In genomic region chr20:34979366-34980153, GRCh38 we compare ENCODE assay signal across 14 cellular contexts. TPM values are rescaled to one million over a fixed set of nuclear protein-coding genes. Genes with fewer than 3 reads are reported as not detected.
DNase-seq lines count a peak whose midpoint lies in the region; ATAC-seq, FAIRE-seq and TF ChIP-seq lines count a peak whose summit lies in the region.
"Had no signal": no experiment of that assay in that cellular context is flagged by ENCODE, and none has a peak within 500 bp of the region (broad histone marks: within the 10 kb centered on the region; RNA-seq: fewer than 3 reads in every experiment).

No MANE protein-coding gene starts in this region.

- no peaks in the 10 kb centered on the region for H4K20me1 ChIP-seq in H1 (replicated peaks in 1 of 2; ENCODE audit: control insufficient read depth in 1 of 2, insufficient read depth in 2 of 2, low read length in 2 of 2)

- no peak overlapping the region for H3K4me3 Mint-ChIP-seq in natural killer cell treated with Interleukin-12 subunit alpha and Interleukin-12 subunit beta and Interleukin-15 and Interleukin-18, amount 100 ng/mL, for 72 hours
- no peak overlapping the region for H3K4me3 Mint-ChIP-seq in natural killer cell

- no peak overlapping the region; the same call in 1 of the 2 replicates for H3K18ac ChIP-seq in H1 (ENCODE audit: extremely low read depth, low read length)

- H3K4me2 ChIP-seq in H1 (ENCODE audit: insufficient read depth in 1 of 2, low read depth in 2 of 2, low read length in 2 of 2) = no peak overlapping the region
- H3K4me2 ChIP-seq: smooth muscle cell had no signal

- H3K4ac ChIP-seq in H1 (replicated peaks; ENCODE audit: insufficient read length, low read depth, low read length) = no peak overlapping the region

- H3K36me3 ChIP-seq in H1 (ENCODE audit: control insufficient read depth in 2 of 4, insufficient read depth in 4 of 4, low read length in 3 of 4) (no peaks in the 10 kb centered on the region), testis (ENCODE audit: low read depth, missing control alignments) (no peaks in the 10 kb centered on the region)
- H3K36me3 ChIP-seq: tibial artery had no signal

- H3K23me2 ChIP-seq in H1 (ENCODE audit: low read depth, low read length) = peaks cover 4% of the 10 kb centered on the region; the same call in 1 of the 2 replicates

- H3K27me3 ChIP-seq in H1 (replicated peaks in 1 of 4; ENCODE audit: control insufficient read depth in 3 of 4, extremely low read depth in 1 of 4, insufficient read depth in 3 of 4, low read length in 3 of 4) (peaks cover 0 to 11% (median 4%) of the 10 kb centered on the region in 4 experiments; a peak in 3 of 7 replicates), testis (no peaks in the 10 kb centered on the region)

- peak overlapping the region; percentile 34 for H4K91ac ChIP-seq in H1 (replicated peaks; ENCODE audit: insufficient read length, low read length)

- peak; percentile 14 to 47 for ATAC-seq in natural killer cell treated with Interleukin-12 subunit alpha and Interleukin-12 subunit beta and Interleukin-15 and Interleukin-18, amount 100 ng/mL, for 72 hours
- ATAC-seq in natural killer cell (no peak), GM19351 (IDR thresholded peaks at IDR 0.05; ENCODE audit: unreplicated experiment) (no peak), GM21576 (IDR thresholded peaks at IDR 0.05; ENCODE audit: unreplicated experiment) (no peak)

- no peaks in the 10 kb centered on the region for H3K36me3 Mint-ChIP-seq in natural killer cell treated with Interleukin-12 subunit alpha and Interleukin-12 subunit beta and Interleukin-15 and Interleukin-18, amount 100 ng/mL, for 72 hours
- H3K36me3 Mint-ChIP-seq in natural killer cell = no peaks in the 10 kb centered on the region

- 82% methylated on average over 22 of the region's 42 CpGs; no CpG with 5 or more reads in 1 of the 2 experiments for WGBS in H1 (ENCODE audit: extremely low coverage in 1 of 2, insufficient coverage in 1 of 2, insufficient read length in 1 of 2, insufficient replicate concordance in 2 of 2, low coverage in 1 of 2, low lambda C conversion rate in 2 of 2, missing lambda C conversion rate in 1 of 2), 2 experiments
- 58 to 75% methylated on average over 28 to 38 of the region's 42 CpGs for WGBS in testis, 2 donors

- no peaks in the 10 kb centered on the region for H3K9me3 Mint-ChIP-seq in natural killer cell treated with Interleukin-12 subunit alpha and Interleukin-12 subunit beta and Interleukin-15 and Interleukin-18, amount 100 ng/mL, for 72 hours
- H3K9me3 Mint-ChIP-seq in natural killer cell = no peaks in the 10 kb centered on the region

- no peak for TF ChIP-seq CTCF in natural killer cell (IDR thresholded peaks at IDR 0.05)
- no peak for TF ChIP-seq CTCF in H1 (IDR thresholded peaks at IDR 0.05; ENCODE audit: control extremely low read depth in 1 of 3, insufficient read depth in 1 of 3, low read depth in 1 of 3, low read length in 3 of 3)
- TF ChIP-seq CTCF in testis (IDR thresholded peaks at IDR 0.05) = no peak

- peak; percentile 55 for DNase-seq in natural killer cell treated with Interleukin-12 subunit alpha and Interleukin-12 subunit beta and Interleukin-15 and Interleukin-18, amount 100 ng/mL, for 72 hours (ENCODE audit: low spot score)
- DNase-seq in natural killer cell (no peak), H1 (ENCODE audit: low read depth in 1 of 2, low spot score in 2 of 2) (peak; percentile 71 to 95), left kidney (ENCODE audit: low read depth, low spot score) (peak; percentile 22), testis (peak; percentile 74)
- no peak for DNase-seq in NK-92 treated with Interleukin-12 subunit alpha and Interleukin-12 subunit beta, amount 100 ng/mL, for 24 hours (lab: John Stamatoyannopoulos, UW)
- DNase-seq: activated CD8-positive, alpha-beta memory T cell treated with anti-CD3 and anti-CD28 coated beads, Interleukin-2, amount 50 U/mL, for 48 hours; hypothalamus; NCI-H187; NCI-H524 treated with DMSO at 0.1 percent for 48 hours; tibial artery had no signal

- no peak overlapping the region for H3K23ac ChIP-seq in H1 (ENCODE audit: insufficient read length)

- H3K4me1 Mint-ChIP-seq in natural killer cell treated with Interleukin-12 subunit alpha and Interleukin-12 subunit beta and Interleukin-15 and Interleukin-18, amount 100 ng/mL, for 72 hours (ENCODE audit: low read depth in 2 of 2) = no peaks in the 10 kb centered on the region
- no peaks in the 10 kb centered on the region for H3K4me1 Mint-ChIP-seq in natural killer cell

- H2BK12ac ChIP-seq in H1 (ENCODE audit: low read depth, low read length) = no peak overlapping the region; the same call in 1 of the 2 replicates

- intact Hi-C loops in natural killer cell (cut with micrococcal nuclease) = no loop called here
- intact Hi-C loops in testis (cut with DNase I; ENCODE audit: low total_unique reads) = no loop called here

- no peak overlapping the region for H3K9ac ChIP-seq in H1 (replicated peaks in 1 of 4; ENCODE audit: extremely low read depth in 1 of 4, low read depth in 3 of 4, low read length in 3 of 4)

- no peak overlapping the region for H4K8ac ChIP-seq in H1 (ENCODE audit: extremely low read depth, insufficient read depth, low read length)

- H2BK5ac ChIP-seq in H1 (ENCODE audit: low read depth, low read length) = 0 out of 2 replicates have a peak overlapping the region, but pooled peaks have one; percentile 9

- H3K4me3 ChIP-seq in H1 (ENCODE audit: extremely low read depth in 1 of 4, insufficient read depth in 2 of 4, low read depth in 3 of 4, low read length in 4 of 4) (no peak overlapping the region), testis (peak overlapping the region in 1 of 2 donors; percentile 26)
- H3K4me3 ChIP-seq: smooth muscle cell, tibial artery had no signal

- H2BK20ac ChIP-seq in H1 (ENCODE audit: low read length) = peak overlapping the region; percentile 64; the same call in 1 of the 2 replicates

- H3K27me3 Mint-ChIP-seq in natural killer cell treated with Interleukin-12 subunit alpha and Interleukin-12 subunit beta and Interleukin-15 and Interleukin-18, amount 100 ng/mL, for 72 hours = peaks cover 19 to 20% of the 10 kb centered on the region in 2 donors
- peaks cover 11 to 18% of the 10 kb centered on the region in 2 donors for H3K27me3 Mint-ChIP-seq in natural killer cell (ENCODE audit: low read depth in 2 of 2)

- no peak overlapping the region for H3K27ac Mint-ChIP-seq in natural killer cell treated with Interleukin-12 subunit alpha and Interleukin-12 subunit beta and Interleukin-15 and Interleukin-18, amount 100 ng/mL, for 72 hours
- H3K27ac Mint-ChIP-seq in natural killer cell = no peak overlapping the region

- no peak for TF ChIP-seq EP300 in H1 (IDR thresholded peaks at IDR 0.05; ENCODE audit: borderline replicate concordance in 1 of 2, low read depth in 2 of 2, low read length in 2 of 2)

- H3K79me2 ChIP-seq in H1 (ENCODE audit: control insufficient read depth in 1 of 2, insufficient read depth in 2 of 2, low read length in 2 of 2) = no peaks in the 10 kb centered on the region

- no peaks in the 10 kb centered on the region for H3K79me1 ChIP-seq in H1 (ENCODE audit: low read depth, low read length)

- H2AK5ac ChIP-seq in H1 (ENCODE audit: low read depth, low read length) = no peak overlapping the region

- no peak overlapping the region for H3K27ac ChIP-seq in H1 (ENCODE audit: low read depth, low read length)
- no peak overlapping the region for H3K27ac ChIP-seq in testis
- H3K27ac ChIP-seq: tibial artery had no signal

- H4K5ac ChIP-seq in H1 (ENCODE audit: insufficient read length, low read depth, low read length) = no peak overlapping the region

- no peak for TF ChIP-seq RAD21 in H1 (IDR thresholded peaks at IDR 0.05 in 1 of 2, conservative IDR thresholded peaks at IDR 0.05 in 1 of 2; ENCODE audit: low read depth in 2 of 2, low read length in 2 of 2)

- H3K9me3 ChIP-seq in H1 (ENCODE audit: insufficient read depth in 2 of 2, low read depth in 1 of 2, low read length in 1 of 2) (no peaks in the 10 kb centered on the region), testis (no peaks in the 10 kb centered on the region)
- H3K9me3 ChIP-seq: tibial artery had no signal

- no peak overlapping the region for H2AFZ ChIP-seq in H1 (ENCODE audit: low read length)

- FAIRE-seq in H1 (lab: Jason Lieb, UNC) = no peak

- H3K14ac ChIP-seq in H1 (ENCODE audit: insufficient read length) = no peak overlapping the region

- CTCF ChIA-PET in H1 (lab: Charles Lee; ENCODE audit: partially characterized antibody) = interaction anchor here (0.6 to 1.9 kb wide), 8 partner anchors 11 to 945 kb away, joined by 3 to 8 read pairs (median 3); no protein-coding TSS in a partner anchor

- no peak for TF ChIP-seq POLR2A in H1 (IDR thresholded peaks at IDR 0.05; ENCODE audit: control extremely low read depth in 1 of 2, low read depth in 2 of 2, low read length in 2 of 2)
- TF ChIP-seq POLR2A in testis (IDR thresholded peaks at IDR 0.05) = no peak

- H2BK120ac ChIP-seq in H1 (replicated peaks; ENCODE audit: low read depth, low read length) = no peak overlapping the region

- H2BK15ac ChIP-seq in H1 (ENCODE audit: low read length) = no peak overlapping the region; the same call in 1 of the 2 replicates

- no peak overlapping the region for H3K56ac ChIP-seq in H1 (replicated peaks; ENCODE audit: insufficient read length, low read depth, low read length)

- peaks cover 0 to 35% (median 20%) of the 10 kb centered on the region in 4 experiments; a peak in 6 of 7 replicates for H3K4me1 ChIP-seq in H1 (replicated peaks in 1 of 4; ENCODE audit: control insufficient read depth in 3 of 4, insufficient read depth in 4 of 4, low read length in 3 of 4)
- H3K4me1 ChIP-seq in testis = peaks cover 3% of the 10 kb centered on the region
- H3K4me1 ChIP-seq: tibial artery had no signal

- POLR2A ChIA-PET in H1 (lab: Charles Lee; ENCODE audit: partially characterized antibody) = interaction anchor here (1.1 to 2.3 kb wide), 4 partner anchors 10 to 27 kb away, joined by 3 to 9 read pairs (median 6); no protein-coding TSS in a partner anchor

RNA-seq across cellular contexts. Expression of gene MYH7B, which starts 23.9 kb away (rescaled TPM):
- under 1 TPM in 1 of 2 donors, not detected in 1; 0.19 TPM for total RNA-seq in natural killer cell treated with Interleukin-12 subunit alpha and Interleukin-12 subunit beta and Interleukin-15 and Interleukin-18, amount 100 ng/mL, for 72 hours
- 1 to 10 TPM in 1 of 3 donors, under 1 TPM in 2; 0.18 to 1.0 (median 0.21) TPM for total RNA-seq in natural killer cell
- total RNA-seq in H1 (2021; fragmentation: NEBNext Ultra II Directional; extraction: Animal tissue kit (Norgen Biotek cat#: 25700)) = 0.30 and 0.69 TPM in 2 replicates
- 0.15 and 0.25 TPM in 2 replicates for polyA plus RNA-seq in H1 (2011; rRNA removed)
- 0.25 TPM for polyA plus RNA-seq in H1 (2011; cell fraction: cytosol; rRNA removed)
- 1.9 TPM for polyA plus RNA-seq in H1 (2011; cell fraction: nucleus; rRNA removed)
- polyA plus RNA-seq in H1 (2012, experiment 1 of 2) = 0.10 to 1.1 TPM (median 0.71 TPM) in 4 replicates
- 0.03 TPM for polyA plus RNA-seq in H1 (2012, experiment 2 of 2)
- 0.20 TPM for polyA plus RNA-seq in H1 (2013, experiment 1 of 2)
- polyA plus RNA-seq in H1 (2013, experiment 2 of 2) = 0.24 TPM
- polyA minus RNA-seq in H1 (2011; rRNA and poly(A)+ RNA removed) = 0.10 and 0.32 TPM in 2 replicates
- not detected for polyA minus RNA-seq in H1 (2011; cell fraction: cytosol; rRNA and poly(A)+ RNA removed)
- 0.60 TPM for polyA minus RNA-seq in H1 (2011; cell fraction: nucleus; rRNA and poly(A)+ RNA removed)
- total RNA-seq in testis = 10 to 100 TPM; 21.8 to 30.2 TPM
- polyA plus RNA-seq in testis (ENCODE audit: insufficient read depth, low read depth, low replicate concordance) = 24.3 TPM
- total RNA-seq: smooth muscle cell had no signal

RNA-seq across cellular contexts. Expression of gene GSS, which starts 24.0 kb away (rescaled TPM):
- 10 to 100 TPM; 53.3 to 71.3 TPM for total RNA-seq in natural killer cell treated with Interleukin-12 subunit alpha and Interleukin-12 subunit beta and Interleukin-15 and Interleukin-18, amount 100 ng/mL, for 72 hours
- total RNA-seq in natural killer cell (10 to 100 TPM; 27.4 to 35.4 (median 30.3) TPM), testis (10 to 100 TPM; 79.3 to 87.9 TPM)
- total RNA-seq in H1 (2021; fragmentation: NEBNext Ultra II Directional; extraction: Animal tissue kit (Norgen Biotek cat#: 25700)) = 29.4 and 34.6 TPM in 2 replicates
- polyA plus RNA-seq in H1 (2011; rRNA removed) (43.2 and 46.4 TPM in 2 replicates), testis (ENCODE audit: insufficient read depth, low read depth, low replicate concordance) (52.8 TPM)
- polyA plus RNA-seq in H1 (2011; cell fraction: cytosol; rRNA removed) = 57.0 TPM
- 110 TPM for polyA plus RNA-seq in H1 (2011; cell fraction: nucleus; rRNA removed)
- polyA plus RNA-seq in H1 (2012, experiment 1 of 2) = 32.9 to 43.7 TPM (median 40.4 TPM) in 4 replicates
- polyA plus RNA-seq in H1 (2012, experiment 2 of 2) = 41.7 TPM
- polyA plus RNA-seq in H1 (2013, experiment 1 of 2) = 28.0 TPM
- 24.7 TPM for polyA plus RNA-seq in H1 (2013, experiment 2 of 2)
- polyA minus RNA-seq in H1 (2011; rRNA and poly(A)+ RNA removed) = 47.2 and 47.6 TPM in 2 replicates
- polyA minus RNA-seq in H1 (2011; cell fraction: cytosol; rRNA and poly(A)+ RNA removed) = 15.7 TPM
- 35.8 TPM for polyA minus RNA-seq in H1 (2011; cell fraction: nucleus; rRNA and poly(A)+ RNA removed)

Comparison
In these comparisons a context has a peak if more than half of its experiments do, and no peak if none do; other contexts are left out.
1. ATAC-seq: peak in natural killer cell treated with Interleukin-12 subunit alpha and Interleukin-12 subunit beta and Interleukin-15 and Interleukin-18, amount 100 ng/mL, for 72 hours (2 of 2); none in natural killer cell (0 of 3), GM19351 (single experiment) and GM21576 (single experiment).
2. DNase-seq: peak in natural killer cell treated with Interleukin-12 subunit alpha and Interleukin-12 subunit beta and Interleukin-15 and Interleukin-18, amount 100 ng/mL, for 72 hours (single experiment), H1 (2 of 2), left kidney (single experiment) and testis (single experiment); none in natural killer cell (single experiment) and NK-92 treated with Interleukin-12 subunit alpha and Interleukin-12 subunit beta, amount 100 ng/mL, for 24 hours (single experiment).
3. RNA of gene MYH7B, which starts 23.9 kb away (total RNA-seq): 21.8 to 30.2 TPM in testis; 0.30 to 0.69 TPM in H1, 0.18 to 1.0 TPM in natural killer cell and 0.19 TPM in natural killer cell treated with Interleukin-12 subunit alpha and Interleukin-12 subunit beta and Interleukin-15 and Interleukin-18, amount 100 ng/mL, for 72 hours; every median in the first group is over 10 times any median in the second.